Comparison of ENCODE assay signal across 16 cellular contexts in the genomic region with DNA sequence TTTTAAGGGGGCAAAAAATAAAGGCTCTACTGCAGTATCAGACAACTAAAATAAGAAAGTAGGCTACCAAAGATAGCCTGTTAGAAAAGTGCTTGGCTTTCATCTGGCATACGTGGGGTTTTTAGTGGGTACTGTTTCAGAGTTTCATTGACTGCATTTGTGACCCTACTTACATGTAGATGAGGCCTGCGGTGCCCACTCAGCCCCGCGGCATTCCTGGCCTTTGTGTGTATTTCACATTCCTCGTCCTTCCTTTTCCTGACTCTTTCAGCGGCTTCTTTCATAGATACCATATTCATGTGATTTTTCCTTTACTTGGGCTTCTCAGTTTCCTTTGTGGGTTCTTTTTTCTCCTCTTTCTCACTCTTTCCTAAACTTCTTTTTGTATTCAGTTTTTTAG. TPM values are rescaled to one million over a fixed set of nuclear protein-coding genes. Genes with fewer than 3 reads are reported as not detected.
DNase-seq lines count a peak whose midpoint lies in the region; ATAC-seq and TF ChIP-seq lines count a peak whose summit lies in the region.
"Had no signal": no experiment of that assay in that cellular context is flagged by ENCODE, and none has a peak within 500 bp of the region (broad histone marks: within the 10 kb centered on the region; RNA-seq: fewer than 3 reads in every experiment).

No MANE protein-coding gene starts in this region.

- peaks cover 94% of the 10 kb centered on the region for H3K36me3 Mint-ChIP-seq in activated T-cell treated with anti-CD3 and anti-CD28 coated beads, Interleukin-2, amount 50 U/mL, for 24 hours (ENCODE audit: low read depth)
- H3K36me3 Mint-ChIP-seq in activated T-cell treated with anti-CD3 and anti-CD28 coated beads, Interleukin-2, amount 50 U/mL, for 4 hours (ENCODE audit: insufficient read depth), result peaks cover 46% of the 10 kb centered on the region
- peaks cover 80% of the 10 kb centered on the region for H3K36me3 Mint-ChIP-seq in WTC11
- peaks cover 45% of the 10 kb centered on the region for H3K36me3 Mint-ChIP-seq in progenitor cell of endocrine pancreas (ENCODE audit: insufficient read depth)

- CTCF ChIA-PET in WTC11 (lab: Charles Lee), result no interaction called here

- no peak overlapping the region for H3K4me3 Mint-ChIP-seq in activated T-cell treated with anti-CD3 and anti-CD28 coated beads, Interleukin-2, amount 50 U/mL, for 24 hours
- no peak overlapping the region for H3K4me3 Mint-ChIP-seq in activated T-cell treated with anti-CD3 and anti-CD28 coated beads, Interleukin-2, amount 50 U/mL, for 4 hours
- H3K4me3 Mint-ChIP-seq in WTC11 (no peak overlapping the region; the same call in 1 of the 2 replicates), progenitor cell of endocrine pancreas (ENCODE audit: low read depth) (no peak overlapping the region)

- ATAC-seq in activated T-cell treated with anti-CD3 and anti-CD28 coated beads, Interleukin-2, amount 50 U/mL, for 4 hours, result no peak
- ATAC-seq in WTC11 (peak; percentile 66), GM19397 (IDR thresholded peaks at IDR 0.05; ENCODE audit: unreplicated experiment) (no peak), HG03025 (IDR thresholded peaks at IDR 0.05; ENCODE audit: low FRiP score, unreplicated experiment) (no peak)
- ATAC-seq: Right ventricle myocardium inferior had no signal

- H3K9me3 Mint-ChIP-seq in activated T-cell treated with anti-CD3 and anti-CD28 coated beads, Interleukin-2, amount 50 U/mL, for 24 hours, result no peaks in the 10 kb centered on the region
- no peaks in the 10 kb centered on the region for H3K9me3 Mint-ChIP-seq in activated T-cell treated with anti-CD3 and anti-CD28 coated beads, Interleukin-2, amount 50 U/mL, for 4 hours
- H3K9me3 Mint-ChIP-seq in WTC11, result no peaks in the 10 kb centered on the region
- no peaks in the 10 kb centered on the region for H3K9me3 Mint-ChIP-seq in progenitor cell of endocrine pancreas (ENCODE audit: low read depth)

- TF ChIP-seq CTCF in WTC11 (IDR thresholded peaks at IDR 0.05) (no peak), progenitor cell of endocrine pancreas (IDR thresholded peaks at IDR 0.05; ENCODE audit: unreplicated experiment) (no peak)

- no peak for DNase-seq in activated T-cell treated with anti-CD3 and anti-CD28 coated beads, Interleukin-2, amount 50 U/mL, for 24 hours
- DNase-seq in activated T-cell treated with anti-CD3 and anti-CD28 coated beads, Interleukin-2, amount 50 U/mL, for 4 hours, result no peak
- DNase-seq in WTC11 (ENCODE audit: low spot score) (no peak), iPS DF 4.7 (ENCODE audit: extremely low read depth, low spot score) (peak; percentile 5), progenitor cell of endocrine pancreas (ENCODE audit: low spot score, unreplicated experiment) (no peak), NCI-H526 (lab: John Stamatoyannopoulos, UW) (no peak)
- DNase-seq: 8988T; Caco-2; GDM1; NCI-H1436; NCI-H1930; NCI-H446; NK-92 treated with Interleukin-12 subunit alpha and Interleukin-12 subunit beta, amount 100 ng/mL, for 24 hours had no signal

- H3K27me3 Mint-ChIP-seq in activated T-cell treated with anti-CD3 and anti-CD28 coated beads, Interleukin-2, amount 50 U/mL, for 24 hours, result no peaks in the 10 kb centered on the region
- no peaks in the 10 kb centered on the region for H3K27me3 Mint-ChIP-seq in activated T-cell treated with anti-CD3 and anti-CD28 coated beads, Interleukin-2, amount 50 U/mL, for 4 hours (ENCODE audit: low read depth)
- no peaks in the 10 kb centered on the region for H3K27me3 Mint-ChIP-seq in WTC11 (ENCODE audit: low read depth)
- H3K27me3 Mint-ChIP-seq in progenitor cell of endocrine pancreas, result no peaks in the 10 kb centered on the region

- POLR2A ChIA-PET in WTC11 (lab: Charles Lee), result no interaction called here

- peak overlapping the region; percentile 33 for H3K27ac Mint-ChIP-seq in activated T-cell treated with anti-CD3 and anti-CD28 coated beads, Interleukin-2, amount 50 U/mL, for 24 hours
- H3K27ac Mint-ChIP-seq in WTC11, result peak overlapping the region; percentile 89
- H3K27ac Mint-ChIP-seq in progenitor cell of endocrine pancreas, result peak overlapping the region; percentile 88

- no peaks in the 10 kb centered on the region for H3K4me1 Mint-ChIP-seq in activated T-cell treated with anti-CD3 and anti-CD28 coated beads, Interleukin-2, amount 50 U/mL, for 24 hours (ENCODE audit: low read depth)
- no peaks in the 10 kb centered on the region for H3K4me1 Mint-ChIP-seq in activated T-cell treated with anti-CD3 and anti-CD28 coated beads, Interleukin-2, amount 50 U/mL, for 4 hours (ENCODE audit: low read depth)
- peaks cover 13% of the 10 kb centered on the region for H3K4me1 Mint-ChIP-seq in WTC11
- peaks cover 8% of the 10 kb centered on the region for H3K4me1 Mint-ChIP-seq in progenitor cell of endocrine pancreas (ENCODE audit: low read depth)

TF ChIP-seq in WTC11, 78 proteins besides CTCF, POLR2A, EP300 and RAD21:
- TF ChIP-seq NFE2L1 (CRISPR knock-in tag; IDR thresholded peaks at IDR 0.05), result no peak
- no peak for TF ChIP-seq ETV6 (CRISPR knock-in tag; IDR thresholded peaks at IDR 0.05)
- TF ChIP-seq, protein P1, sequence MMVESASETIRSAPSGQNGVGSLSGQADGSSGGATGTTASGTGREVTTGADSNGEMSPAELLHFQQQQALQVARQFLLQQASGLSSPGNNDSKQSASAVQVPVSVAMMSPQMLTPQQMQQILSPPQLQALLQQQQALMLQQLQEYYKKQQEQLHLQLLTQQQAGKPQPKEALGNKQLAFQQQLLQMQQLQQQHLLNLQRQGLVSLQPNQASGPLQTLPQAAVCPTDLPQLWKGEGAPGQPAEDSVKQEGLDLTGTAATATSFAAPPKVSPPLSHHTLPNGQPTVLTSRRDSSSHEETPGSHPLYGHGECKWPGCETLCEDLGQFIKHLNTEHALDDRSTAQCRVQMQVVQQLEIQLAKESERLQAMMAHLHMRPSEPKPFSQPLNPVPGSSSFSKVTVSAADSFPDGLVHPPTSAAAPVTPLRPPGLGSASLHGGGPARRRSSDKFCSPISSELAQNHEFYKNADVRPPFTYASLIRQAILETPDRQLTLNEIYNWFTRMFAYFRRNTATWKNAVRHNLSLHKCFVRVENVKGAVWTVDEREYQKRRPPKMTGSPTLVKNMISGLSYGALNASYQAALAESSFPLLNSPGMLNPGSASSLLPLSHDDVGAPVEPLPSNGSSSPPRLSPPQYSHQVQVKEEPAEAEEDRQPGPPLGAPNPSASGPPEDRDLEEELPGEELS (CRISPR knock-in tag; IDR thresholded peaks at IDR 0.05), result no peak
- TF ChIP-seq, protein P2, sequence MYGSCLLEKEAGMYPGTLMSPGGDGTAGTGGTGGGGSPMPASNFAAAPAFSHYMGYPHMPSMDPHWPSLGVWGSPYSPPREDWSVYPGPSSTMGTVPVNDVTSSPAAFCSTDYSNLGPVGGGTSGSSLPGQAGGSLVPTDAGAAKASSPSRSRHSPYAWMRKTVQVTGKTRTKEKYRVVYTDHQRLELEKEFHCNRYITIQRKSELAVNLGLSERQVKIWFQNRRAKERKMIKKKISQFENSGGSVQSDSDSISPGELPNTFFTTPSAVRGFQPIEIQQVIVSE (CRISPR knock-in tag; IDR thresholded peaks at IDR 0.05; ENCODE audit: borderline replicate concordance), result no peak
- TF ChIP-seq IRF2 (CRISPR knock-in tag; IDR thresholded peaks at IDR 0.05; ENCODE audit: borderline replicate concordance, low read depth), result no peak
- no peak for TF ChIP-seq MXD4 (CRISPR knock-in tag; IDR thresholded peaks at IDR 0.05; ENCODE audit: borderline replicate concordance)
- TF ChIP-seq, protein P3, sequence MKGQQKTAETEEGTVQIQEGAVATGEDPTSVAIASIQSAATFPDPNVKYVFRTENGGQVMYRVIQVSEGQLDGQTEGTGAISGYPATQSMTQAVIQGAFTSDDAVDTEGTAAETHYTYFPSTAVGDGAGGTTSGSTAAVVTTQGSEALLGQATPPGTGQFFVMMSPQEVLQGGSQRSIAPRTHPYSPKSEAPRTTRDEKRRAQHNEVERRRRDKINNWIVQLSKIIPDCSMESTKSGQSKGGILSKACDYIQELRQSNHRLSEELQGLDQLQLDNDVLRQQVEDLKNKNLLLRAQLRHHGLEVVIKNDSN (CRISPR knock-in tag; IDR thresholded peaks at IDR 0.05), result no peak
- TF ChIP-seq MYBL2 (CRISPR knock-in tag; IDR thresholded peaks at IDR 0.05), result no peak
- TF ChIP-seq, protein P4, sequence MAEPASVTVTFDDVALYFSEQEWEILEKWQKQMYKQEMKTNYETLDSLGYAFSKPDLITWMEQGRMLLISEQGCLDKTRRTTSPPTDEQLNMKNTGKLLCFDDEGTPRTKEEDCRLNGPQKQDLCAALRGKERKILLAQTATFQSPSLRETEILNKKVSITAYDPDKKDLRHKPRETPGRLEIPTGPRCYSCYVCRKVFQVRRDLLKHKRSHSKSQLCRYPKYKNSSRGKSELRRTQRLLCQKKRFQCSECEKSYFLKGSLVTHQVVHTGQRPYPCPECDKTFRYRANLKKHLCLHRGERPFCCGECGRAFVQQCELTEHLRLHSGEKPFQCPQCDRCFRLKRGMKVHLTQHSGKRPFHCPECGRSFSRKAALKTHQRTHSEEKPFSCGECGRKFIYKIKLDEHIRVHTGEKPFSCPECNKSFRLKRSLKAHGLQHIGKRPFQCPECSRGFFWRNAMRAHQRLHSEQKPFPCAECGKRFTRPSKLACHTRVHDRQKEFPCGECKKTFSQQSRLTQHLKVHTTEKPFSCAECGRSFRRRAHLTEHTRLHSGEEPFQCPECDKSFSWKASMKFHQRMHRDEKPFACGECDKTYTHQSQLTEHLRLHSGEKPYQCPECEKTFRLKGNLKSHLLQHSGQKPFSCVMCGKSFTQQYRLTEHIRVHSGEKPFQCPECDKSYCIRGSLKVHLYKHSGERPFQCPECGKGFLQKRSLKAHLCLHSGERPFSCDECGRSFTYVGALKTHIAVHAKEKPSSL (CRISPR knock-in tag; conservative IDR thresholded peaks at IDR 0.05), result no peak
- TF ChIP-seq, protein P5, sequence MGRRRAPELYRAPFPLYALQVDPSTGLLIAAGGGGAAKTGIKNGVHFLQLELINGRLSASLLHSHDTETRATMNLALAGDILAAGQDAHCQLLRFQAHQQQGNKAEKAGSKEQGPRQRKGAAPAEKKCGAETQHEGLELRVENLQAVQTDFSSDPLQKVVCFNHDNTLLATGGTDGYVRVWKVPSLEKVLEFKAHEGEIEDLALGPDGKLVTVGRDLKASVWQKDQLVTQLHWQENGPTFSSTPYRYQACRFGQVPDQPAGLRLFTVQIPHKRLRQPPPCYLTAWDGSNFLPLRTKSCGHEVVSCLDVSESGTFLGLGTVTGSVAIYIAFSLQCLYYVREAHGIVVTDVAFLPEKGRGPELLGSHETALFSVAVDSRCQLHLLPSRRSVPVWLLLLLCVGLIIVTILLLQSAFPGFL (CRISPR knock-in tag; IDR thresholded peaks at IDR 0.05; ENCODE audit: borderline replicate concordance), result no peak
TF ChIP-seq in WTC11: peak in this region for 0.

RNA-seq across cellular contexts. Expression of a gene that starts 50.7 kb away (rescaled TPM):
- 10 to 100 TPM; 94.2 to 95.7 (median 94.6) TPM for total RNA-seq in activated T-cell treated with anti-CD3 and anti-CD28 coated beads, Interleukin-2, amount 50 U/mL, for 4 hours
- total RNA-seq in WTC11 (2021) (52.4 to 59.7 TPM (median 53.8 TPM) in 3 replicates), progenitor cell of endocrine pancreas (60.9 and 62.5 TPM in 2 replicates)

Comparison
In these comparisons a context has a peak if more than half of its experiments do, and no peak if none do; other contexts are left out.
1. H3K27ac Mint-ChIP-seq: peak in every context shown above with its lines; median percentile 89 in WTC11; 88 in progenitor cell of endocrine pancreas; 33 in activated T-cell treated with anti-CD3 and anti-CD28 coated beads, Interleukin-2, amount 50 U/mL, for 24 hours.